ENCODE assay signal across 1 cellular context in genomic region chr2:46074501-46074900, GRCh38.
TF ChIP-seq lines count a peak whose summit lies in the region.

No MANE protein-coding gene starts in this region.

TF ChIP-seq in SK-N-SH treated with all-trans-retinoic acid at 6 μM for 48 hours, 23 proteins besides CTCF, POLR2A, EP300 and RAD21 (continued from another document):
- TF ChIP-seq, protein P1, sequence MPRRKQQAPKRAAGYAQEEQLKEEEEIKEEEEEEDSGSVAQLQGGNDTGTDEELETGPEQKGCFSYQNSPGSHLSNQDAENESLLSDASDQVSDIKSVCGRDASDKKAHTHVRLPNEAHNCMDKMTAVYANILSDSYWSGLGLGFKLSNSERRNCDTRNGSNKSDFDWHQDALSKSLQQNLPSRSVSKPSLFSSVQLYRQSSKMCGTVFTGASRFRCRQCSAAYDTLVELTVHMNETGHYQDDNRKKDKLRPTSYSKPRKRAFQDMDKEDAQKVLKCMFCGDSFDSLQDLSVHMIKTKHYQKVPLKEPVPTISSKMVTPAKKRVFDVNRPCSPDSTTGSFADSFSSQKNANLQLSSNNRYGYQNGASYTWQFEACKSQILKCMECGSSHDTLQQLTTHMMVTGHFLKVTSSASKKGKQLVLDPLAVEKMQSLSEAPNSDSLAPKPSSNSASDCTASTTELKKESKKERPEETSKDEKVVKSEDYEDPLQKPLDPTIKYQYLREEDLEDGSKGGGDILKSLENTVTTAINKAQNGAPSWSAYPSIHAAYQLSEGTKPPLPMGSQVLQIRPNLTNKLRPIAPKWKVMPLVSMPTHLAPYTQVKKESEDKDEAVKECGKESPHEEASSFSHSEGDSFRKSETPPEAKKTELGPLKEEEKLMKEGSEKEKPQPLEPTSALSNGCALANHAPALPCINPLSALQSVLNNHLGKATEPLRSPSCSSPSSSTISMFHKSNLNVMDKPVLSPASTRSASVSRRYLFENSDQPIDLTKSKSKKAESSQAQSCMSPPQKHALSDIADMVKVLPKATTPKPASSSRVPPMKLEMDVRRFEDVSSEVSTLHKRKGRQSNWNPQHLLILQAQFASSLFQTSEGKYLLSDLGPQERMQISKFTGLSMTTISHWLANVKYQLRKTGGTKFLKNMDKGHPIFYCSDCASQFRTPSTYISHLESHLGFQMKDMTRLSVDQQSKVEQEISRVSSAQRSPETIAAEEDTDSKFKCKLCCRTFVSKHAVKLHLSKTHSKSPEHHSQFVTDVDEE (CRISPR knock-in tag; IDR thresholded peaks at IDR 0.05), result no peak
- TF ChIP-seq SNAI2 (CRISPR knock-in tag; IDR thresholded peaks at IDR 0.05) (no peak), BACH2 (CRISPR knock-in tag; IDR thresholded peaks at IDR 0.05; ENCODE audit: borderline replicate concordance) (no peak), ISL1 (CRISPR knock-in tag; IDR thresholded peaks at IDR 0.05) (no peak), ZNF565 (CRISPR knock-in tag; conservative IDR thresholded peaks at IDR 0.05; ENCODE audit: low read depth) (no peak), ZC3H10 (CRISPR knock-in tag; IDR thresholded peaks at IDR 0.05) (no peak), RARB (CRISPR knock-in tag; IDR thresholded peaks at IDR 0.05) (no peak)
